Comparison of ENCODE assay signal across 23 cellular contexts in genomic region chrX:125387945-125388344, GRCh38.
"Had no signal": no experiment of that assay in that cellular context is flagged by ENCODE, and none has a peak within 500 bp of the region (broad histone marks: within the 10 kb centered on the region; RNA-seq: fewer than 3 reads in every experiment).

No MANE protein-coding gene starts in this region.

- H3K27me3 Mint-ChIP-seq: naive B cell had no signal

- H3K4me3 ChIP-seq: coronary artery, heart left ventricle, lung, psoas muscle, right lobe of liver, suprapubic skin, thyroid gland, uterus had no signal

- ATAC-seq: heart left ventricle; left colon; left ventricle myocardium superior; psoas muscle; right lobe of liver; stimulated activated effector memory CD8-positive, alpha-beta T cell treated with anti-CD3 and anti-CD28 coated beads, Interleukin-12 subunit alpha, Interleukin-12 subunit beta, amount 100 ng/mL, for 72 hours; stimulated activated naive CD8-positive, alpha-beta T cell treated with anti-CD3 and anti-CD28 coated beads, Interleukin-15, Interleukin-2, amounts not matched to agents 100 U/mL and 50 U/mL, for 24 hours had no signal

- H3K9me3 Mint-ChIP-seq: stimulated activated effector memory CD8-positive, alpha-beta T cell treated with anti-CD3 and anti-CD28 coated beads, Interleukin-12 subunit alpha, Interleukin-12 subunit beta, amount 100 ng/mL, for 72 hours; type B pancreatic cell had no signal

- H3K4me3 Mint-ChIP-seq: naive B cell; stimulated activated effector memory CD8-positive, alpha-beta T cell treated with anti-CD3 and anti-CD28 coated beads, Interleukin-12 subunit alpha, Interleukin-12 subunit beta, amount 100 ng/mL, for 72 hours; type B pancreatic cell had no signal

- H3K9ac ChIP-seq: parathyroid adenoma had no signal

- H3K27ac Mint-ChIP-seq: naive B cell; nephron; stimulated activated effector memory CD8-positive, alpha-beta T cell treated with anti-CD3 and anti-CD28 coated beads, Interleukin-12 subunit alpha, Interleukin-12 subunit beta, amount 100 ng/mL, for 72 hours; type B pancreatic cell had no signal

- H3K4me1 ChIP-seq: heart left ventricle, parathyroid adenoma, psoas muscle, right lobe of liver, suprapubic skin, thyroid gland, uterus had no signal

- H2AFZ ChIP-seq: parathyroid adenoma had no signal

- H3K36me3 Mint-ChIP-seq: naive B cell; stimulated activated effector memory CD8-positive, alpha-beta T cell treated with anti-CD3 and anti-CD28 coated beads, Interleukin-12 subunit alpha, Interleukin-12 subunit beta, amount 100 ng/mL, for 72 hours; type B pancreatic cell had no signal

- DNase-seq: effector CD4-positive, alpha-beta T cell; heart left ventricle; hippocampal formation; left colon; left ventricle myocardium superior; mesenchymal stem cell; naive B cell; psoas muscle; retina; right lobe of liver; stimulated activated CD4-positive, alpha-beta T cell treated with anti-CD3 and anti-CD28 coated beads, Interleukin-4, amount 100 ng/mL, for 1 hour; stimulated activated CD8-positive, alpha-beta memory T cell treated with anti-CD3 and anti-CD28 coated beads, Interleukin-4, amount 100 ng/mL, for 48 hours; stimulated activated naive CD8-positive, alpha-beta T cell treated with anti-CD3 and anti-CD28 coated beads, Interleukin-15, Interleukin-2, amounts not matched to agents 100 U/mL and 50 U/mL, for 24 hours; thyroid gland; uterus had no signal

- FAIRE-seq: frontal cortex had no signal

- H3K4me1 Mint-ChIP-seq: naive B cell; nephron; stimulated activated effector memory CD8-positive, alpha-beta T cell treated with anti-CD3 and anti-CD28 coated beads, Interleukin-12 subunit alpha, Interleukin-12 subunit beta, amount 100 ng/mL, for 72 hours had no signal

- H3K79me2 ChIP-seq: parathyroid adenoma had no signal

- H3K36me3 ChIP-seq: heart left ventricle, right lobe of liver, suprapubic skin, thyroid gland, uterus had no signal

- H3K27me3 ChIP-seq: right lobe of liver, suprapubic skin, thyroid gland, uterus had no signal

- H3K27ac ChIP-seq: coronary artery, heart left ventricle, parathyroid adenoma, psoas muscle, right lobe of liver, suprapubic skin, thyroid gland, uterus had no signal

- H3K9me3 ChIP-seq: heart left ventricle, psoas muscle, right lobe of liver, suprapubic skin, thyroid gland, uterus had no signal
